ENCODE assay signal across 12 cellular contexts in genomic region chr5:65027149-65027548, GRCh38.
DNase-seq lines count a peak whose midpoint lies in the region; ATAC-seq, FAIRE-seq and TF ChIP-seq lines count a peak whose summit lies in the region.
"Had no signal": no experiment of that assay in that cellular context is flagged by ENCODE, and none has a peak within 500 bp of the region (broad histone marks: within the 10 kb centered on the region; RNA-seq: fewer than 3 reads in every experiment).

No MANE protein-coding gene starts in this region.

- H2BK15ac ChIP-seq in H1 (ENCODE audit: low read length): no peak overlapping the region

- no peaks in the 10 kb centered on the region for H4K20me1 ChIP-seq in H1 (replicated peaks in 1 of 2; ENCODE audit: control insufficient read depth in 1 of 2, insufficient read depth in 2 of 2, low read length in 2 of 2)

- no peak overlapping the region for H3K9ac ChIP-seq in H1 (replicated peaks in 1 of 4; ENCODE audit: extremely low read depth in 1 of 4, low read depth in 3 of 4, low read length in 3 of 4)

- POLR2A ChIA-PET in H1 (lab: Charles Lee; ENCODE audit: partially characterized antibody): no interaction called here

- H3K23ac ChIP-seq in H1 (ENCODE audit: insufficient read length): no peak overlapping the region

- H3K36me3 ChIP-seq in H1 (ENCODE audit: control insufficient read depth in 2 of 4, insufficient read depth in 4 of 4, low read length in 3 of 4) (no peaks in the 10 kb centered on the region), esophagus muscularis mucosa (no peaks in the 10 kb centered on the region)
- H3K36me3 ChIP-seq: adrenal gland, stomach had no signal

- intact Hi-C loops in esophagus muscularis mucosa (cut with DNase I): no loop called here

- no peak overlapping the region for H3K4ac ChIP-seq in H1 (replicated peaks; ENCODE audit: insufficient read length, low read depth, low read length)

- TF ChIP-seq POLR2A in GM12892 (IDR thresholded peaks at IDR 0.05; ENCODE audit: low read depth, low read length) (no peak), H1 (IDR thresholded peaks at IDR 0.05; ENCODE audit: control extremely low read depth in 1 of 2, low read depth in 2 of 2, low read length in 2 of 2) (no peak), esophagus muscularis mucosa (IDR thresholded peaks at IDR 0.05; ENCODE audit: low read depth) (no peak)

- H2BK12ac ChIP-seq in H1 (ENCODE audit: low read depth, low read length): no peak overlapping the region

- no peak overlapping the region for H3K18ac ChIP-seq in H1 (ENCODE audit: extremely low read depth, low read length)

- TF ChIP-seq EP300 in H1 (IDR thresholded peaks at IDR 0.05; ENCODE audit: borderline replicate concordance in 1 of 2, low read depth in 2 of 2, low read length in 2 of 2) (no peak), esophagus muscularis mucosa (IDR thresholded peaks at IDR 0.05) (no peak)

- H3K4me1 ChIP-seq in H1 (replicated peaks in 1 of 4; ENCODE audit: control insufficient read depth in 3 of 4, insufficient read depth in 4 of 4, low read length in 3 of 4): no peaks in the 10 kb centered on the region
- no peaks in the 10 kb centered on the region for H3K4me1 ChIP-seq in esophagus muscularis mucosa
- H3K4me1 ChIP-seq: adrenal gland, stomach had no signal

- H4K91ac ChIP-seq in H1 (replicated peaks; ENCODE audit: insufficient read length, low read length): no peak overlapping the region

- TF ChIP-seq CTCF in H1 (IDR thresholded peaks at IDR 0.05; ENCODE audit: control extremely low read depth in 1 of 3, insufficient read depth in 1 of 3, low read depth in 1 of 3, low read length in 3 of 3) (no peak), esophagus muscularis mucosa (IDR thresholded peaks at IDR 0.05) (no peak)

- H3K79me1 ChIP-seq in H1 (ENCODE audit: low read depth, low read length): no peaks in the 10 kb centered on the region

- H4K8ac ChIP-seq in H1 (ENCODE audit: extremely low read depth, insufficient read depth, low read length): no peak overlapping the region

- H3K27me3 ChIP-seq in H1 (replicated peaks in 1 of 4; ENCODE audit: control insufficient read depth in 3 of 4, extremely low read depth in 1 of 4, insufficient read depth in 3 of 4, low read length in 3 of 4) (peaks cover 0 to 1% (median 0%) of the 10 kb centered on the region in 4 experiments; a peak in 1 of 7 replicates), esophagus muscularis mucosa (no peaks in the 10 kb centered on the region)
- H3K27me3 ChIP-seq: adrenal gland, stomach had no signal

- H3K79me2 ChIP-seq in H1 (ENCODE audit: control insufficient read depth in 1 of 2, insufficient read depth in 2 of 2, low read length in 2 of 2): no peaks in the 10 kb centered on the region

- DNase-seq in GM12892 (ENCODE audit: insufficient read length) (no peak), H1 (ENCODE audit: low read depth in 1 of 2, low spot score in 2 of 2) (no peak), NCI-H2081 treated with DMSO at 0.1 percent for 48 hours (lab: John Stamatoyannopoulos, UW) (no peak), esophagus muscularis mucosa (ENCODE audit: extremely low spot score) (no peak), NCI-H226 (no peak), AML-193 (lab: John Stamatoyannopoulos, UW) (no peak)
- DNase-seq: adrenal gland; DMS 273 treated with DMSO at 0.1 percent for 48 hours; effector memory CD4-positive, alpha-beta T cell; stomach had no signal

- ATAC-seq in GM21360 (IDR thresholded peaks at IDR 0.05; ENCODE audit: unreplicated experiment) (peak; percentile 67), HG03354 (IDR thresholded peaks at IDR 0.05; ENCODE audit: poor library complexity, severe bottlenecking, unreplicated experiment) (peak; percentile 65)

- no peak overlapping the region for H2AK5ac ChIP-seq in H1 (ENCODE audit: low read depth, low read length)

- H4K5ac ChIP-seq in H1 (ENCODE audit: insufficient read length, low read depth, low read length): no peak overlapping the region

- H3K27ac ChIP-seq in H1 (ENCODE audit: low read depth, low read length) (0 out of 2 replicates have a peak overlapping the region, but pooled peaks have one; percentile 2), esophagus muscularis mucosa (replicated peaks in 1 of 4) (no peak overlapping the region)
- H3K27ac ChIP-seq: adrenal gland, stomach had no signal

- 100% methylated on average over 1 of the region's 1 CpG; no CpG with 5 or more reads in 1 of the 2 experiments for WGBS in H1 (ENCODE audit: extremely low coverage in 1 of 2, insufficient coverage in 1 of 2, insufficient read length in 1 of 2, insufficient replicate concordance in 2 of 2, low coverage in 1 of 2, low lambda C conversion rate in 2 of 2, missing lambda C conversion rate in 1 of 2), 2 experiments
- WGBS in esophagus muscularis mucosa: 71% methylated on average over 1 of the region's 1 CpG

- no peak overlapping the region for H3K14ac ChIP-seq in H1 (ENCODE audit: insufficient read length)

- no peak overlapping the region for H3K4me2 ChIP-seq in H1 (ENCODE audit: insufficient read depth in 1 of 2, low read depth in 2 of 2, low read length in 2 of 2)

- H2BK20ac ChIP-seq in H1 (ENCODE audit: low read length): no peak overlapping the region

- H2BK5ac ChIP-seq in H1 (ENCODE audit: low read depth, low read length): no peak overlapping the region

- peak in 1 of 2 experiments; percentile 7; a peak in 1 of 4 replicates for TF ChIP-seq RAD21 in H1 (IDR thresholded peaks at IDR 0.05 in 1 of 2, conservative IDR thresholded peaks at IDR 0.05 in 1 of 2; ENCODE audit: low read depth in 2 of 2, low read length in 2 of 2)

- no peak overlapping the region for H2AFZ ChIP-seq in H1 (ENCODE audit: low read length)

- CTCF ChIA-PET in H1 (lab: Charles Lee; ENCODE audit: partially characterized antibody): no interaction called here

- H3K4me3 ChIP-seq in H1 (ENCODE audit: extremely low read depth in 1 of 4, insufficient read depth in 2 of 4, low read depth in 3 of 4, low read length in 4 of 4): no peak overlapping the region
- no peak overlapping the region for H3K4me3 ChIP-seq in esophagus muscularis mucosa
- H3K4me3 ChIP-seq: adrenal gland, stomach had no signal

- H3K9me3 ChIP-seq in H1 (ENCODE audit: insufficient read depth in 2 of 2, low read depth in 1 of 2, low read length in 1 of 2) (no peaks in the 10 kb centered on the region), esophagus muscularis mucosa (no peaks in the 10 kb centered on the region)
- H3K9me3 ChIP-seq: adrenal gland, stomach had no signal

- H2BK120ac ChIP-seq in H1 (replicated peaks; ENCODE audit: low read depth, low read length): no peak overlapping the region

- H3K56ac ChIP-seq in H1 (replicated peaks; ENCODE audit: insufficient read length, low read depth, low read length): no peak overlapping the region

- FAIRE-seq in GM12892 (lab: Jason Lieb, UNC): peak; percentile 60
- no peak for FAIRE-seq in H1 (lab: Jason Lieb, UNC)

- H3K23me2 ChIP-seq in H1 (ENCODE audit: low read depth, low read length): no peaks in the 10 kb centered on the region

TF ChIP-seq in H1, 55 proteins besides CTCF, POLR2A, EP300 and RAD21:
- no peak for TF ChIP-seq TEAD4 (IDR thresholded peaks at IDR 0.05; ENCODE audit: low read depth, low read length)
- TF ChIP-seq USF2 (IDR thresholded peaks at IDR 0.05; ENCODE audit: low read length): no peak
- no peak for TF ChIP-seq SP4 (IDR thresholded peaks at IDR 0.05; ENCODE audit: low read length)
- no peak for TF ChIP-seq CTBP2 (IDR thresholded peaks at IDR 0.05; ENCODE audit: borderline replicate concordance, insufficient read depth, insufficient read length, low read length)
- TF ChIP-seq E2F6 (IDR thresholded peaks at IDR 0.05): no peak
- no peak for TF ChIP-seq KDM5A (IDR thresholded peaks at IDR 0.05; ENCODE audit: low read length)
- TF ChIP-seq CHD2 (IDR thresholded peaks at IDR 0.05; ENCODE audit: low read length): no peak
- TF ChIP-seq RBBP5 (IDR thresholded peaks at IDR 0.05; ENCODE audit: borderline replicate concordance, low read depth, low read length): no peak
- TF ChIP-seq SUZ12 (IDR thresholded peaks at IDR 0.05; ENCODE audit: low read length): no peak
- no peak for TF ChIP-seq JUN (IDR thresholded peaks at IDR 0.05; ENCODE audit: low read depth, low read length)
- no peak for TF ChIP-seq EGR1 (IDR thresholded peaks at IDR 0.05; ENCODE audit: borderline replicate concordance, low read depth, low read length)
- TF ChIP-seq CBX8 (IDR thresholded peaks at IDR 0.05; ENCODE audit: borderline replicate concordance, low read depth, low read length): no peak
- TF ChIP-seq SP1 (IDR thresholded peaks at IDR 0.05; ENCODE audit: low read depth, low read length): no peak
- no peak for TF ChIP-seq ATF3 (IDR thresholded peaks at IDR 0.05; ENCODE audit: insufficient read depth, low read depth, low read length)
- no peak for TF ChIP-seq JUND (IDR thresholded peaks at IDR 0.05; ENCODE audit: low read length)
- no peak for TF ChIP-seq ZNF274 (IDR thresholded peaks at IDR 0.05; ENCODE audit: borderline replicate concordance, extremely low read depth, low read length)
